In genomic region chr3:23928525-23928924, GRCh38 we compare ENCODE assay signal across 18 cellular contexts. TPM values are rescaled to one million over a fixed set of nuclear protein-coding genes. Genes with fewer than 3 reads are reported as not detected.
DNase-seq lines count a peak whose midpoint lies in the region; ATAC-seq and TF ChIP-seq lines count a peak whose summit lies in the region.
"Had no signal": no experiment of that assay in that cellular context is flagged by ENCODE, and none has a peak within 500 bp of the region (broad histone marks: within the 10 kb centered on the region; RNA-seq: fewer than 3 reads in every experiment).

No MANE protein-coding gene starts in this region.

- 18 to 47% methylated on average over 8 of the region's 8 CpGs for WGBS in esophagus squamous epithelium, 2 donors

- RAD21 ChIA-PET in HCT116 (lab: Charles Lee; ENCODE audit: low non-redundant PET in 1 of 2, low total read pairs in 2 of 2, uncharacterized antibody in 2 of 2, unreplicated experiment in 2 of 2): no interaction called here

- no peak for DNase-seq in HCT116 (ENCODE audit: low read depth, low spot score)
- DNase-seq in NOMO-1 (lab: John Stamatoyannopoulos, UW; ENCODE audit: unreplicated experiment in 2 of 2): peak; percentile 7 to 60
- DNase-seq in esophagus squamous epithelium (lab: John Stamatoyannopoulos, UW): no peak
- peak; percentile 54 for DNase-seq in renal cortical epithelial cell (ENCODE audit: low read depth)
- DNase-seq in mesenteric fat pad (ENCODE audit: low spot score): no peak
- DNase-seq in inferior parietal cortex (ENCODE audit: extremely low spot score): no peak
- DNase-seq: DMS79, dorsolateral prefrontal cortex, hippocampal formation, KG1, left ventricle myocardium superior, naive B cell, NCI-H187, NCI-H524 treated with DMSO at 0.1 percent for 48 hours, posterior cingulate gyrus had no signal

- H3K27ac ChIP-seq in HCT116 (ENCODE audit: low read depth, low read length) (no peak overlapping the region), esophagus squamous epithelium (peak overlapping the region in 3 of 4 donors; percentile 34 to 53 (median 34))
- H3K27ac ChIP-seq: BLaER1, dorsolateral prefrontal cortex had no signal

- H3K79me2 ChIP-seq in HCT116 (ENCODE audit: insufficient read depth, low read length): no peaks in the 10 kb centered on the region

- H2AFZ ChIP-seq in HCT116 (ENCODE audit: low read depth, low read length, poor library complexity, severe bottlenecking): peak overlapping the region; percentile 60

- peaks cover 13 to 16% of the 10 kb centered on the region in 2 experiments for H3K4me1 ChIP-seq in HCT116 (ENCODE audit: control insufficient read depth in 1 of 2, insufficient read depth in 2 of 2, low read length in 2 of 2)
- H3K4me1 ChIP-seq in esophagus squamous epithelium: peaks cover 0 to 19% (median 4%) of the 10 kb centered on the region in 3 donors

- POLR2A ChIA-PET in HCT116 (lab: Charles Lee): interaction anchor here (0.7 to 5.6 kb wide), 2 partner anchors 11 to 123 kb away, joined by 3 to 69 read pairs; partner anchors contain the start of genes NKIRAS1 and RPL15

- CTCF ChIA-PET in HCT116 (lab: Charles Lee): no interaction called here

- H3K9me3 ChIP-seq in HCT116 (ENCODE audit: control insufficient read depth in 1 of 2, insufficient read depth in 1 of 2, low read depth in 1 of 2, low read length in 2 of 2) (no peaks in the 10 kb centered on the region), esophagus squamous epithelium (no peaks in the 10 kb centered on the region)
- H3K9me3 ChIP-seq: BLaER1 had no signal

- TF ChIP-seq POLR2A in HCT116 (IDR thresholded peaks at IDR 0.05; ENCODE audit: borderline replicate concordance, extremely low read depth, insufficient read depth, insufficient read length) (no peak), esophagus squamous epithelium (IDR thresholded peaks at IDR 0.05) (no peak)

- peak overlapping the region; percentile 50 for H3K4me2 ChIP-seq in HCT116 (ENCODE audit: low read length)
- H3K4me2 ChIP-seq: BLaER1, smooth muscle cell had no signal

- no peaks in the 10 kb centered on the region for H3K27me3 ChIP-seq in HCT116 (ENCODE audit: insufficient read depth, low read length)
- H3K27me3 ChIP-seq in esophagus squamous epithelium: no peaks in the 10 kb centered on the region
- H3K27me3 ChIP-seq: BLaER1, dorsolateral prefrontal cortex had no signal

- no peaks in the 10 kb centered on the region for H3K9me2 ChIP-seq in HCT116 (ENCODE audit: insufficient read depth)

- no peak overlapping the region for H3K4me3 ChIP-seq in HCT116 (replicated peaks in 1 of 2; ENCODE audit: low read depth in 1 of 2, low read length in 2 of 2)
- no peak overlapping the region for H3K4me3 ChIP-seq in esophagus squamous epithelium
- H3K4me3 ChIP-seq: BLaER1, dorsolateral prefrontal cortex, smooth muscle cell had no signal

- H4K20me1 ChIP-seq in HCT116 (ENCODE audit: insufficient read depth): no peaks in the 10 kb centered on the region
- H4K20me1 ChIP-seq: BLaER1 had no signal

- H3K9ac ChIP-seq in HCT116 (ENCODE audit: low read length): peak overlapping the region; percentile 12; the same call in 1 of the 2 replicates
- H3K9ac ChIP-seq: BLaER1 had no signal

- BruUV-seq in HCT116 (replicated peaks; lab: Mats Ljungman, UMichigan): no TSS peak

- intact Hi-C loops in HCT116 (cut with micrococcal nuclease): loop anchor here (2.0 kb wide), 1 partner anchor 16 kb away; the partner anchor contains the start of gene NR1D2
- intact Hi-C loops in esophagus squamous epithelium (cut with DNase I): no loop called here

- H3K36me3 ChIP-seq in HCT116 (ENCODE audit: control insufficient read depth in 1 of 2, insufficient read depth in 2 of 2, low read length in 2 of 2) (no peaks in the 10 kb centered on the region), esophagus squamous epithelium (peaks cover 0 to 8% (median 0%) of the 10 kb centered on the region in 3 donors)
- H3K36me3 ChIP-seq: BLaER1 had no signal

- no peak for TF ChIP-seq RAD21 in HCT116 (IDR thresholded peaks at IDR 0.05; ENCODE audit: low read depth)

- peak; percentile 59 for ATAC-seq in HCT116
- ATAC-seq in HG03520 (IDR thresholded peaks at IDR 0.05; ENCODE audit: unreplicated experiment): no peak
- ATAC-seq: left ventricle myocardium superior had no signal

- TF ChIP-seq CTCF in HCT116 (IDR thresholded peaks at IDR 0.05 in 2 of 3, conservative IDR thresholded peaks at IDR 0.05 in 1 of 3; ENCODE audit: borderline replicate concordance in 1 of 3, insufficient read depth in 1 of 3, low read depth in 2 of 3, low read length in 2 of 3): no peak
- no peak for TF ChIP-seq CTCF in esophagus squamous epithelium (IDR thresholded peaks at IDR 0.05)

TF ChIP-seq in HCT116, 20 proteins besides CTCF, POLR2A, EP300 and RAD21:
- TF ChIP-seq SRF (IDR thresholded peaks at IDR 0.05; ENCODE audit: low read depth) (no peak), MAX (IDR thresholded peaks at IDR 0.05) (no peak), POLR2AphosphoS5 (IDR thresholded peaks at IDR 0.05; ENCODE audit: low read depth, low read length) (no peak), ZNF274 (IDR thresholded peaks at IDR 0.05; ENCODE audit: low read depth, low read length) (no peak), REST (IDR thresholded peaks at IDR 0.05; ENCODE audit: low read depth) (no peak), ZFX (IDR thresholded peaks at IDR 0.05) (no peak), FOSL1 (IDR thresholded peaks at IDR 0.05; ENCODE audit: low read depth) (no peak)

RNA-seq across cellular contexts. Expression of gene RPL15, which starts 11.6 kb away (rescaled TPM):
- 2,177 TPM for total RNA-seq in HCT116 (2021; ENCODE audit: unreplicated experiment)
- polyA plus RNA-seq in HCT116 (2012): 3,201 and 3,342 TPM in 2 replicates
- total RNA-seq in esophagus squamous epithelium: 1,000 to 10,000 TPM; 1,560 to 3,130 (median 2,166) TPM
- 1,175 and 2,297 TPM in 2 replicates for total RNA-seq in renal cortical epithelial cell
- 1,360 TPM for total RNA-seq in mesenteric fat pad

RNA-seq across cellular contexts. Expression of gene NKIRAS1, which starts 11.7 kb away (rescaled TPM):
- 12.0 TPM for total RNA-seq in HCT116 (2021; ENCODE audit: unreplicated experiment)
- polyA plus RNA-seq in HCT116 (2012): 4.7 and 7.0 TPM in 2 replicates
- 10 to 100 TPM in 1 of 4 donors, 1 to 10 TPM in 3; 5.9 to 11.1 (median 8.4) TPM for total RNA-seq in esophagus squamous epithelium
- 9.9 and 17.2 TPM in 2 replicates for total RNA-seq in renal cortical epithelial cell
- total RNA-seq in mesenteric fat pad: 15.7 TPM

RNA-seq across cellular contexts. Expression of gene NR1D2, which starts 16.6 kb away (rescaled TPM):
- total RNA-seq in HCT116 (2021; ENCODE audit: unreplicated experiment): 60.9 TPM
- polyA plus RNA-seq in HCT116 (2012): 29.7 and 33.9 TPM in 2 replicates
- 10 to 100 TPM; 10.8 to 34.0 (median 11.6) TPM for total RNA-seq in esophagus squamous epithelium
- 16.3 and 22.5 TPM in 2 replicates for total RNA-seq in renal cortical epithelial cell
- 19.4 TPM for total RNA-seq in mesenteric fat pad

Comparison
In these comparisons a context has a peak if more than half of its experiments do, and no peak if none do; other contexts are left out.
1. DNase-seq: peak in NOMO-1 (2 of 2) and renal cortical epithelial cell (single experiment); none in HCT116 (single experiment), esophagus squamous epithelium (single experiment), mesenteric fat pad (single experiment) and inferior parietal cortex (single experiment).